Comparison of ENCODE assay signal across 10 cellular contexts in the genomic region with DNA sequence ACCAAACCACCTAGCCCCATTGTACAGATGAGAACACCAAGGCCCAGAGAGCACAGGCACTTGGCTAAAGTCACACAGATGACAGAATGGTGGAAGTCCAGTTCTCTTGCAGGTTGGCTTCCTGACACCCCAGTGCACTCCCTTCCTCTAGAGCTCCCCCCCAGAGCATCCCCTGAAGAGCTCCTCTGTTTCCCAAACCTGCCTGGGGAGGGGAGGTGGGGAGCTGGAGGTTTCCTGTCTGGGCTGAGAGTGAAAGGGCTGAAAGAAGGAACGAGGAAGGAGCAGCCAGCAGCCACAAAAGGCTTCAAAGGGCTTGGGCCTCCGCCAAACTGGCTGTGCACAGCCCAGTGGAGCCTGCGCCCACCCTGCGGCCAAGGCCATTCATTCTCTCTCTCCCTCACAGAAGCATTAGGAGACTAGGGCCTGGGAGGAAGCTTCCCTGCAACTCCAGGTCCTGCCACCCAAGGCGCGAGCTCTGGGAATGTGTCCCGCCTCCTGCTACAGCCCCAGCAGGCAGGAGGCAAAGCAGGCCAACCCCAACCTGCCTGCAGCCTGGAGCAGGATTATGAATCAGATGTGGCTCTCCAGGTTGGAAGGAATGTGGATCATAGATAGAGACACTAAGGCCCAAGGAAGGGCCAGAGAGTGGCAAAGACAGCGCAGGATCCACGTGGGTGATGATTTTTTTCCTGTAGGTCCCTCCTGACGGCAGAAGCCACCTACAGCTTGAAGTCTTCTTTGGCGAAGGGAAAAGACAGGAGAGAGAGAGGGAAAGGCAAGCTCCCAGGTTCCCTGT. TPM values are rescaled to one million over a fixed set of nuclear protein-coding genes. Genes with fewer than 3 reads are reported as not detected.
DNase-seq lines count a peak whose midpoint lies in the region; ATAC-seq and TF ChIP-seq lines count a peak whose summit lies in the region.
"Had no signal": no experiment of that assay in that cellular context is flagged by ENCODE, and none has a peak within 500 bp of the region (broad histone marks: within the 10 kb centered on the region; RNA-seq: fewer than 3 reads in every experiment).

No MANE protein-coding gene starts in this region.

- H3K9me3 ChIP-seq in PC-9 (ENCODE audit: insufficient read depth, low read depth) = peaks cover under 1% of the 10 kb centered on the region; the same call in 1 of the 2 replicates

- H3K27me3 Mint-ChIP-seq in endothelial cell (ENCODE audit: unreplicated experiment) (peaks cover 19% of the 10 kb centered on the region), neural crest cell (ENCODE audit: low read depth) (peaks cover 75% of the 10 kb centered on the region)

- H3K4me2 ChIP-seq in PC-9 = no peak overlapping the region

- no peaks in the 10 kb centered on the region for H4K20me1 ChIP-seq in PC-9 (ENCODE audit: insufficient read depth)

- peak overlapping the region; percentile 89 for H3K4me3 Mint-ChIP-seq in endothelial cell (ENCODE audit: unreplicated experiment)
- peak overlapping the region; percentile 85 for H3K4me3 Mint-ChIP-seq in neural crest cell

- no peaks in the 10 kb centered on the region for H3K27me3 ChIP-seq in PC-9 (ENCODE audit: insufficient read depth, low read depth)

- CTCF ChIA-PET in PC-9 (lab: Charles Lee) = no interaction called here

- no peaks in the 10 kb centered on the region for H3K79me2 ChIP-seq in PC-9 (ENCODE audit: low read depth)

- H3F3A ChIP-seq in PC-9 (ENCODE audit: insufficient read depth, low read depth) = no peaks in the 10 kb centered on the region

- no peak overlapping the region for H3K4me3 ChIP-seq in PC-9

- no peaks in the 10 kb centered on the region for H3K9me2 ChIP-seq in PC-9 (ENCODE audit: insufficient read depth)

- no peak for ATAC-seq in GM19455 (IDR thresholded peaks at IDR 0.05; ENCODE audit: unreplicated experiment)

- POLR2A ChIA-PET in PC-9 (lab: Charles Lee; ENCODE audit: unreplicated experiment) = interaction anchor here (0.5 to 0.7 kb wide), 4 partner anchors 41 to 413 kb away, joined by 3 to 6 read pairs (median 4); a partner anchor contains a TSS

- no TSS peak for BruUV-seq in PC-9 (replicated peaks; lab: Mats Ljungman, UMichigan)

- no peak overlapping the region for H3K27ac ChIP-seq in PC-9

- H2AFZ ChIP-seq in PC-9 = no peak overlapping the region

- H3K9me3 Mint-ChIP-seq in endothelial cell (ENCODE audit: unreplicated experiment) (no peaks in the 10 kb centered on the region), neural crest cell (peaks cover 8% of the 10 kb centered on the region)

- H3K4me1 Mint-ChIP-seq in endothelial cell (ENCODE audit: unreplicated experiment) = peaks cover 17% of the 10 kb centered on the region
- peaks cover 19% of the 10 kb centered on the region for H3K4me1 Mint-ChIP-seq in neural crest cell

- H3K36me3 Mint-ChIP-seq in endothelial cell (ENCODE audit: low read depth, unreplicated experiment) (peaks cover 9% of the 10 kb centered on the region), neural crest cell (ENCODE audit: low read depth) (no peaks in the 10 kb centered on the region)

- no peak for TF ChIP-seq CTCF in PC-9 (conservative IDR thresholded peaks at IDR 0.05)
- no peak for TF ChIP-seq CTCF in endothelial cell (IDR thresholded peaks at IDR 0.05; ENCODE audit: unreplicated experiment)
- no peak for TF ChIP-seq CTCF in neural crest cell (conservative IDR thresholded peaks at IDR 0.05)

- no peaks in the 10 kb centered on the region for H3K4me1 ChIP-seq in PC-9 (replicated peaks; ENCODE audit: insufficient read depth)

- DNase-seq in EH (ENCODE audit: low read depth) = peak; percentile 3
- DNase-seq in PC-9 = peak; percentile 58 to 80
- DNase-seq in endothelial cell (ENCODE audit: low spot score) = peak; percentile 19
- DNase-seq in neural crest cell (ENCODE audit: low read depth, low spot score) = no peak
- no peak for DNase-seq in middle frontal gyrus (ENCODE audit: extremely low spot score, low spot score)
- no peak for DNase-seq in kidney glomerular epithelial cell (lab: John Stamatoyannopoulos, UW)
- no peak for DNase-seq in NCI-H69 (lab: John Stamatoyannopoulos, UW)
- DNase-seq: cortex of kidney, NCI-H2029 treated with DMSO at 0.1 percent for 48 hours had no signal

- no peak overlapping the region for H3K27ac Mint-ChIP-seq in endothelial cell (ENCODE audit: unreplicated experiment)
- no peak overlapping the region for H3K27ac Mint-ChIP-seq in neural crest cell (ENCODE audit: unreplicated experiment)

- intact Hi-C loops in PC-9 (cut with micrococcal nuclease; ENCODE audit: unreplicated experiment) = loop anchor here (5.0 kb wide), 2 partner anchors 45 to 310 kb away; a partner anchor contains a TSS

- H3K36me3 ChIP-seq in PC-9 (ENCODE audit: low read depth) = no peaks in the 10 kb centered on the region

RNA-seq across cellular contexts. Expression of a gene that starts 0.9 kb away (rescaled TPM):
- total RNA-seq in PC-9 (2021) (0.92 and 2.0 TPM in 2 replicates), endothelial cell (ENCODE audit: unreplicated experiment) (1.3 TPM), neural crest cell (0.43 and 0.54 TPM in 2 replicates)

RNA-seq across cellular contexts. Expression of a gene that starts 43.6 kb away (rescaled TPM):
- total RNA-seq in PC-9 (2021) = 20.8 and 27.6 TPM in 2 replicates
- total RNA-seq in endothelial cell (ENCODE audit: unreplicated experiment) = 0.38 TPM
- not detected in 2 replicates for total RNA-seq in neural crest cell

Comparison
In these comparisons a context has a peak if more than half of its experiments do, and no peak if none do; other contexts are left out.
1. DNase-seq: peak in EH (single experiment), PC-9 (2 of 2) and endothelial cell (single experiment); none in neural crest cell (single experiment), middle frontal gyrus (single experiment), kidney glomerular epithelial cell (single experiment) and NCI-H69 (single experiment).
2. RNA of a gene that starts 43.6 kb away (total RNA-seq): 20.8 to 27.6 TPM in PC-9; 0.38 TPM in endothelial cell (single experiment) and not detected in neural crest cell; every median in the first group is over 10 times any median in the second.